ENCODE assay signal across 25 cellular contexts in genomic region chr11:81840375-81840774, GRCh38.
"Had no signal": no experiment of that assay in that cellular context is flagged by ENCODE, and none has a peak within 500 bp of the region (broad histone marks: within the 10 kb centered on the region; RNA-seq: fewer than 3 reads in every experiment).

No MANE protein-coding gene starts in this region.

- ATAC-seq: gastrocnemius medialis; left cardiac atrium; natural killer cell; right cardiac atrium; stimulated activated naive CD8-positive, alpha-beta T cell treated with anti-CD3 and anti-CD28 coated beads, Interleukin-15, Interleukin-2, amounts not matched to agents 100 U/mL and 50 U/mL, for 24 hours had no signal

- H3K4me1 Mint-ChIP-seq: activated CD4-positive, alpha-beta T cell treated with anti-CD3 and anti-CD28 coated beads, Interleukin-2, amount 10 ng/mL, durations not matched to agents 24 days and 14 days; memory B cell; natural killer cell had no signal

- H3K36me3 Mint-ChIP-seq: activated CD4-positive, alpha-beta memory T cell treated with anti-CD3 and anti-CD28 coated beads for 36 hours; memory B cell; natural killer cell had no signal

- H3K27me3 Mint-ChIP-seq: activated CD4-positive, alpha-beta memory T cell treated with anti-CD3 and anti-CD28 coated beads for 36 hours had no signal

- H3K4me3 Mint-ChIP-seq: activated CD4-positive, alpha-beta memory T cell treated with anti-CD3 and anti-CD28 coated beads for 36 hours; activated CD4-positive, alpha-beta T cell treated with anti-CD3 and anti-CD28 coated beads, Interleukin-2, amount 10 ng/mL, durations not matched to agents 24 days and 14 days; activated T-helper 1 cell treated with anti-CD3 and anti-CD28 coated beads, Interleukin-12 subunit alpha, Interleukin-12 subunit beta, Interleukin-2, Interleukin-4 antibody, amounts not matched to agents 30 ng/mL and 10 ng/mL and 1 ng/mL, durations not matched to agents 14 hours and 24 hours and 36 hours; endodermal cell; memory B cell; natural killer cell; T-helper 1 cell treated with Interleukin-12 subunit alpha and Interleukin-12 subunit beta and Interleukin-4 antibody, amounts not matched to agents 30 μg/mL and 1 μg/mL, for 36 hours had no signal

- H3K27ac Mint-ChIP-seq: activated CD4-positive, alpha-beta memory T cell treated with anti-CD3 and anti-CD28 coated beads for 36 hours; activated CD4-positive, alpha-beta T cell treated with anti-CD3 and anti-CD28 coated beads, Interleukin-2, amount 10 ng/mL, durations not matched to agents 24 days and 14 days; activated T-helper 1 cell treated with anti-CD3 and anti-CD28 coated beads, Interleukin-12 subunit alpha, Interleukin-12 subunit beta, Interleukin-2, Interleukin-4 antibody, amounts not matched to agents 30 ng/mL and 10 ng/mL and 1 ng/mL, durations not matched to agents 14 hours and 24 hours and 36 hours; endodermal cell; memory B cell; natural killer cell; T-helper 1 cell treated with Interleukin-12 subunit alpha and Interleukin-12 subunit beta and Interleukin-4 antibody, amounts not matched to agents 30 μg/mL and 1 μg/mL, for 36 hours had no signal

- H3K36me3 ChIP-seq: esophagus muscularis mucosa, gastrocnemius medialis, thoracic aorta had no signal

- H3K9me3 Mint-ChIP-seq: activated CD4-positive, alpha-beta memory T cell treated with anti-CD3 and anti-CD28 coated beads for 36 hours; activated CD4-positive, alpha-beta T cell treated with anti-CD3 and anti-CD28 coated beads, Interleukin-2, amount 10 ng/mL, durations not matched to agents 24 days and 14 days; activated T-helper 1 cell treated with anti-CD3 and anti-CD28 coated beads, Interleukin-12 subunit alpha, Interleukin-12 subunit beta, Interleukin-2, Interleukin-4 antibody, amounts not matched to agents 30 ng/mL and 10 ng/mL and 1 ng/mL, durations not matched to agents 14 hours and 24 hours and 36 hours; endodermal cell; natural killer cell; T-helper 1 cell treated with Interleukin-12 subunit alpha and Interleukin-12 subunit beta and Interleukin-4 antibody, amounts not matched to agents 30 μg/mL and 1 μg/mL, for 36 hours had no signal

- H3K4me1 ChIP-seq: esophagus muscularis mucosa, gastrocnemius medialis had no signal

- H3K9me3 ChIP-seq: esophagus muscularis mucosa, gastrocnemius medialis, thoracic aorta had no signal

- H3K27ac ChIP-seq: esophagus muscularis mucosa, gastrocnemius medialis, hepatocyte, thoracic aorta, VCaP had no signal

- H3K4me3 ChIP-seq: esophagus muscularis mucosa, gastrocnemius medialis, hepatocyte, thoracic aorta had no signal

- H3K27me3 ChIP-seq: esophagus muscularis mucosa, gastrocnemius medialis, hepatocyte had no signal

- DNase-seq: activated CD4-positive, alpha-beta memory T cell treated with anti-CD3 and anti-CD28 coated beads for 36 hours; activated CD4-positive, alpha-beta T cell treated with anti-CD3 and anti-CD28 coated beads, Interleukin-2, amount 10 ng/mL, durations not matched to agents 24 days and 14 days; activated CD4-positive, CD25-positive, alpha-beta regulatory T cell treated with anti-CD3 and anti-CD28 coated beads, Interleukin-2, amount 50 U/mL, for 72 hours; activated CD8-positive, alpha-beta memory T cell treated with anti-CD3 and anti-CD28 coated beads, Interleukin-2, amount 50 U/mL, for 4 hours; activated gamma-delta T cell; activated naive CD4-positive, alpha-beta T cell treated with anti-CD3 and anti-CD28 coated beads, Interleukin-2, amount 50 U/mL, for 16 hours; activated T-cell treated with anti-CD3 and anti-CD28 coated beads, Interleukin-2, amount 50 U/mL, for 1 hour; amniotic stem cell; endodermal cell; gastrocnemius medialis; left cardiac atrium; natural killer cell; right cardiac atrium; stimulated activated CD4-positive, alpha-beta T cell treated with anti-CD3 and anti-CD28 coated beads, Interleukin-2, amount 100 ng/mL, for 48 hours; stimulated activated naive CD8-positive, alpha-beta T cell treated with anti-CD3 and anti-CD28 coated beads, Interleukin-15, Interleukin-2, amounts not matched to agents 100 U/mL and 50 U/mL, for 24 hours; SW 1271; T-helper 9 cell; trophoblast cell had no signal
